ENCODE assay signal across 20 cellular contexts in genomic region chr17:76171701-76172100, GRCh38. TPM values are rescaled to one million over a fixed set of nuclear protein-coding genes. Genes with fewer than 3 reads are reported as not detected.
"Had no signal": no experiment of that assay in that cellular context is flagged by ENCODE, and none has a peak within 500 bp of the region (broad histone marks: within the 10 kb centered on the region; RNA-seq: fewer than 3 reads in every experiment).

No MANE protein-coding gene starts in this region.

- H3K27me3 Mint-ChIP-seq: activated CD4-positive, alpha-beta T cell treated with anti-CD3 and anti-CD28 coated beads, Interleukin-2, amount 10 ng/mL, durations not matched to agents 24 days and 14 days; activated naive CD8-positive, alpha-beta T cell treated with anti-CD3 and anti-CD28 coated beads, Interleukin-2, amount 10 ng/mL, durations not matched to agents 7 days and 5 days; central memory CD8-positive, alpha-beta T cell; stimulated activated naive CD8-positive, alpha-beta T cell treated with anti-CD3 and anti-CD28 coated beads, Interleukin-15, amount 100 ng/mL, for 72 hours had no signal

- ATAC-seq: heart right ventricle; left colon; sciatic nerve; stimulated activated naive CD8-positive, alpha-beta T cell treated with anti-CD3 and anti-CD28 coated beads, Interleukin-15, amount 100 ng/mL, for 72 hours had no signal

- H3K4me3 Mint-ChIP-seq: activated CD4-positive, alpha-beta T cell treated with anti-CD3 and anti-CD28 coated beads, Interleukin-2, amount 10 ng/mL, durations not matched to agents 24 days and 14 days; activated naive CD8-positive, alpha-beta T cell treated with anti-CD3 and anti-CD28 coated beads, Interleukin-2, amount 10 ng/mL, durations not matched to agents 7 days and 5 days; activated T-helper 1 cell treated with anti-CD3 and anti-CD28 coated beads, Interleukin-12 subunit alpha, Interleukin-12 subunit beta, Interleukin-2, Interleukin-4 antibody, amounts not matched to agents 30 ng/mL and 10 ng/mL and 1 ng/mL, durations not matched to agents 14 hours and 24 hours and 36 hours; central memory CD8-positive, alpha-beta T cell; neural progenitor cell; stimulated activated naive CD8-positive, alpha-beta T cell treated with anti-CD3 and anti-CD28 coated beads, Interleukin-15, amount 100 ng/mL, for 72 hours had no signal

- H3K9me3 Mint-ChIP-seq: activated CD4-positive, alpha-beta T cell treated with anti-CD3 and anti-CD28 coated beads, Interleukin-2, amount 10 ng/mL, durations not matched to agents 24 days and 14 days; activated naive CD8-positive, alpha-beta T cell treated with anti-CD3 and anti-CD28 coated beads, Interleukin-2, amount 10 ng/mL, durations not matched to agents 7 days and 5 days; activated T-helper 1 cell treated with anti-CD3 and anti-CD28 coated beads, Interleukin-12 subunit alpha, Interleukin-12 subunit beta, Interleukin-2, Interleukin-4 antibody, amounts not matched to agents 30 ng/mL and 10 ng/mL and 1 ng/mL, durations not matched to agents 14 hours and 24 hours and 36 hours; central memory CD8-positive, alpha-beta T cell; neural progenitor cell; stimulated activated naive CD8-positive, alpha-beta T cell treated with anti-CD3 and anti-CD28 coated beads, Interleukin-15, amount 100 ng/mL, for 72 hours had no signal

- H3K27ac Mint-ChIP-seq: activated CD4-positive, alpha-beta T cell treated with anti-CD3 and anti-CD28 coated beads, Interleukin-2, amount 10 ng/mL, durations not matched to agents 24 days and 14 days; activated naive CD8-positive, alpha-beta T cell treated with anti-CD3 and anti-CD28 coated beads, Interleukin-2, amount 10 ng/mL, durations not matched to agents 7 days and 5 days; activated T-helper 1 cell treated with anti-CD3 and anti-CD28 coated beads, Interleukin-12 subunit alpha, Interleukin-12 subunit beta, Interleukin-2, Interleukin-4 antibody, amounts not matched to agents 30 ng/mL and 10 ng/mL and 1 ng/mL, durations not matched to agents 14 hours and 24 hours and 36 hours; neural progenitor cell; stimulated activated naive CD8-positive, alpha-beta T cell treated with anti-CD3 and anti-CD28 coated beads, Interleukin-15, amount 100 ng/mL, for 72 hours had no signal

- DNase-seq: activated CD4-positive, alpha-beta T cell treated with anti-CD3 and anti-CD28 coated beads, Interleukin-2, amount 10 ng/mL, durations not matched to agents 24 days and 14 days; activated CD4-positive, CD25-positive, alpha-beta regulatory T cell; activated CD8-positive, alpha-beta memory T cell treated with anti-CD3 and anti-CD28 coated beads, Interleukin-2, amount 50 U/mL, for 48 hours; activated naive CD8-positive, alpha-beta T cell treated with anti-CD3 and anti-CD28 coated beads, Interleukin-2, amount 10 ng/mL, durations not matched to agents 7 days and 5 days; brain microvascular endothelial cell; effector CD4-positive, alpha-beta T cell; esophagus squamous epithelium; foreskin fibroblast; heart right ventricle; left colon; midbrain; stimulated activated CD4-positive, alpha-beta T cell treated with anti-CD3 and anti-CD28 coated beads, Interleukin-1b, Interleukin-23, amount 100 ng/mL, for 48 hours; stimulated activated naive CD8-positive, alpha-beta T cell treated with anti-CD3 and anti-CD28 coated beads, Interleukin-15, amount 100 ng/mL, for 72 hours; upper lobe of left lung had no signal

- H3K9me3 ChIP-seq: esophagus squamous epithelium, heart right ventricle, upper lobe of left lung had no signal

RNA-seq across cellular contexts. Expression of gene FOXJ1, which starts 30.7 kb away (rescaled TPM):
- total RNA-seq: activated T-helper 1 cell treated with anti-CD3 and anti-CD28 coated beads, Interleukin-12 subunit alpha, Interleukin-12 subunit beta, Interleukin-2, Interleukin-4 antibody, amounts not matched to agents 30 ng/mL and 10 ng/mL and 1 ng/mL, durations not matched to agents 14 hours and 24 hours and 36 hours; endothelial cell of umbilical vein; heart right ventricle; pulmonary artery endothelial cell had no signal
